10 cellular contexts compared by ENCODE assay signal in the genomic region with DNA sequence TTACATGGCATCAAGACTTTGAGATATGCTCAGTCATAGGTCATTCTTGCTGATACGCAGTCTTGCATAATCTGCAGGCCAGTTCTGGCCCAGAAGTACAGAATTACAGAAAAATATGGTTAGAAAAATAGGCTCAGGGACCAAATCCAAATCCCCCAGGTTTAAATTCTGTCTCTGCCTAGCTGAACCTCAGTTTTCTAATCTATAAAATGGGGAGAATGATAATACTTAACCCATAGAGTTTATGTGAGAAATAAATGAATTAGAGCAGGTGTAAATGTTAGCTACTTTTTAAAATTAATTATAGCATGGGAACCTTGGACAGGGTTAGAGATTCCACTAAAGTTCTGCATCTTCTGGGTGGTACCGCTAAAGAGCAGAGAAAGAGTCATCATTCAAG. TPM values are rescaled to one million over a fixed set of nuclear protein-coding genes. Genes with fewer than 3 reads are reported as not detected.
"Had no signal": no experiment of that assay in that cellular context is flagged by ENCODE, and none has a peak within 500 bp of the region (broad histone marks: within the 10 kb centered on the region; RNA-seq: fewer than 3 reads in every experiment).

No MANE protein-coding gene starts in this region.

- H3K4me1 Mint-ChIP-seq: IgD-negative memory B cell had no signal

- H3K36me3 Mint-ChIP-seq: IgD-negative memory B cell had no signal

- H3K27ac ChIP-seq: HL-60, KMS-11 had no signal

- H3K4me2 ChIP-seq: KMS-11 had no signal

- H3K9ac ChIP-seq: KMS-11 had no signal

- DNase-seq: IMR-90, KBM-7, KG1 had no signal

- H3K4me3 Mint-ChIP-seq: IgD-negative memory B cell had no signal

- H3K27ac Mint-ChIP-seq: IgD-negative memory B cell had no signal

- ATAC-seq: HepG2 had no signal

- FAIRE-seq: HepG2, HTR-8/SVneo had no signal

RNA-seq across cellular contexts. Expression of gene FAM181B, which starts 52.3 kb away (rescaled TPM):
- total RNA-seq: HepG2, HT-29, HT1080, IMR-90 had no signal
- polyA plus RNA-seq: HepG2, IgD-negative memory B cell, IMR-90 had no signal
